Comparison of ENCODE assay signal across 10 cellular contexts in genomic region chr10:3853547-3853989, GRCh38.
DNase-seq lines count a peak whose midpoint lies in the region; ATAC-seq, FAIRE-seq and TF ChIP-seq lines count a peak whose summit lies in the region.
"Had no signal": no experiment of that assay in that cellular context is flagged by ENCODE, and none has a peak within 500 bp of the region (broad histone marks: within the 10 kb centered on the region; RNA-seq: fewer than 3 reads in every experiment).

No MANE protein-coding gene starts in this region.

- no peak overlapping the region for H2AFZ ChIP-seq in keratinocyte (ENCODE audit: control insufficient read depth, low read length)

- no peak for ATAC-seq in stimulated activated memory B cell treated with anti-CD40 and anti-IgM and Interleukin-4, amounts not matched to agents 10 μg/mL and 1 μg/mL and 100 μg/mL, for 72 hours

- peak overlapping the region; percentile 89 for H3K27ac Mint-ChIP-seq in stimulated activated memory B cell treated with anti-CD40 and anti-IgM and Interleukin-4, amounts not matched to agents 10 μg/mL and 1 μg/mL and 100 μg/mL, for 72 hours

- H3K27ac ChIP-seq in keratinocyte (ENCODE audit: control insufficient read depth, insufficient read depth, low read length) (peak overlapping the region; percentile 96), dorsolateral prefrontal cortex (peak overlapping the region in 11 of 59 donors; percentile 26 to 84 (median 55))

- H3K36me3 ChIP-seq in keratinocyte (ENCODE audit: control insufficient read depth in 2 of 2, extremely low read depth in 1 of 2, insufficient read depth in 2 of 2, low read length in 2 of 2), result no peaks in the 10 kb centered on the region

- peaks cover 49% of the 10 kb centered on the region for H3K4me1 ChIP-seq in keratinocyte (ENCODE audit: control insufficient read depth, extremely low read depth, insufficient read depth, low read length)

- H3K9ac ChIP-seq in keratinocyte (ENCODE audit: control insufficient read depth, extremely low read depth, insufficient read depth, low read length), result no peak overlapping the region

- H3K4me2 ChIP-seq in keratinocyte (ENCODE audit: control insufficient read depth, extremely low read depth, insufficient read depth, low read depth, low read length), result no peak overlapping the region

- H3K27me3 ChIP-seq in keratinocyte (ENCODE audit: control insufficient read depth, extremely low read depth, insufficient read depth, low read length) (no peaks in the 10 kb centered on the region), dorsolateral prefrontal cortex (no peaks in the 10 kb centered on the region)

- no peak for TF ChIP-seq CTCF in keratinocyte (optimal IDR thresholded peaks at IDR 0.05 in 1 of 3, IDR thresholded peaks at IDR 0.05 in 1 of 3, conservative IDR thresholded peaks at IDR 0.05 in 1 of 3; ENCODE audit: extremely low read depth in 1 of 3, insufficient read depth in 2 of 3, low read length in 3 of 3)
- no peak for TF ChIP-seq CTCF in dorsolateral prefrontal cortex (IDR thresholded peaks at IDR 0.05 in 54 of 56, conservative IDR thresholded peaks at IDR 0.05 in 2 of 56; ENCODE audit: low read depth in 1 of 56, partially characterized antibody in 56 of 56)

- H3K4me1 Mint-ChIP-seq in stimulated activated memory B cell treated with anti-CD40 and anti-IgM and Interleukin-4, amounts not matched to agents 10 μg/mL and 1 μg/mL and 100 μg/mL, for 72 hours, result peaks cover 38% of the 10 kb centered on the region

- no peaks in the 10 kb centered on the region for H3K9me1 ChIP-seq in keratinocyte (ENCODE audit: control insufficient read depth, extremely low read depth, insufficient read depth, low read length)

- DNase-seq in HT-29 (ENCODE audit: low spot score) (peak; percentile 81), astrocyte of the hippocampus (ENCODE audit: low read depth, low spot score) (peak; percentile 63), keratinocyte (ENCODE audit: low read depth, low spot score) (no peak), dorsolateral prefrontal cortex (no peak), COR-L47 (lab: John Stamatoyannopoulos, UW) (no peak), HPDE6-E6E7 (ENCODE audit: extremely low spot score) (no peak)
- DNase-seq in activated CD4-positive, CD25-positive, alpha-beta regulatory T cell treated with anti-CD3 and anti-CD28 coated beads, Interleukin-2, amount 50 U/mL, for 72 hours, result no peak
- DNase-seq: NCI-H2171 treated with DMSO at 0.1 percent for 48 hours; stimulated activated CD4-positive, alpha-beta T cell treated with anti-CD3 and anti-CD28 coated beads, Interleukin-15, amount 100 ng/mL, for 24 hours had no signal

- H3K9me3 Mint-ChIP-seq in stimulated activated memory B cell treated with anti-CD40 and anti-IgM and Interleukin-4, amounts not matched to agents 10 μg/mL and 1 μg/mL and 100 μg/mL, for 72 hours, result no peaks in the 10 kb centered on the region

- H3K27me3 Mint-ChIP-seq in stimulated activated memory B cell treated with anti-CD40 and anti-IgM and Interleukin-4, amounts not matched to agents 10 μg/mL and 1 μg/mL and 100 μg/mL, for 72 hours, result no peaks in the 10 kb centered on the region

- intact Hi-C loops in dorsolateral prefrontal cortex (cut with DNase I), result no loop called here

- no peak overlapping the region for H3K4me3 Mint-ChIP-seq in stimulated activated memory B cell treated with anti-CD40 and anti-IgM and Interleukin-4, amounts not matched to agents 10 μg/mL and 1 μg/mL and 100 μg/mL, for 72 hours

- H4K20me1 ChIP-seq in keratinocyte (ENCODE audit: control insufficient read depth, extremely low read depth, insufficient read depth, low read length), result no peaks in the 10 kb centered on the region

- no peak for FAIRE-seq in keratinocyte (lab: Jason Lieb, UNC)

- no peaks in the 10 kb centered on the region for H3K9me3 ChIP-seq in keratinocyte (ENCODE audit: control insufficient read depth, low read depth, low read length)

- H3K36me3 Mint-ChIP-seq in stimulated activated memory B cell treated with anti-CD40 and anti-IgM and Interleukin-4, amounts not matched to agents 10 μg/mL and 1 μg/mL and 100 μg/mL, for 72 hours, result no peaks in the 10 kb centered on the region

- H3K4me3 ChIP-seq in keratinocyte (ENCODE audit: control insufficient read depth in 2 of 3, extremely low read depth in 1 of 3, insufficient read depth in 2 of 3, low read depth in 1 of 3, low read length in 3 of 3) (no peak overlapping the region), dorsolateral prefrontal cortex (no peak overlapping the region)

- no peaks in the 10 kb centered on the region for H3K79me2 ChIP-seq in keratinocyte (ENCODE audit: control insufficient read depth, insufficient read depth, low read length)

- dilution Hi-C loops in keratinocyte (cut with MboI; ENCODE audit: extremely low pct_ligation_motif_present, low sequenced_read_pairs), result no loop called here

Comparison
In these comparisons a context has a peak if more than half of its experiments do, and no peak if none do; other contexts are left out.
1. DNase-seq: peak in HT-29 (single experiment) and astrocyte of the hippocampus (single experiment); none in keratinocyte (single experiment), dorsolateral prefrontal cortex (0 of 10), COR-L47 (single experiment), activated CD4-positive, CD25-positive, alpha-beta regulatory T cell treated with anti-CD3 and anti-CD28 coated beads, Interleukin-2, amount 50 U/mL, for 72 hours (single experiment) and HPDE6-E6E7 (single experiment).